In the genomic region with DNA sequence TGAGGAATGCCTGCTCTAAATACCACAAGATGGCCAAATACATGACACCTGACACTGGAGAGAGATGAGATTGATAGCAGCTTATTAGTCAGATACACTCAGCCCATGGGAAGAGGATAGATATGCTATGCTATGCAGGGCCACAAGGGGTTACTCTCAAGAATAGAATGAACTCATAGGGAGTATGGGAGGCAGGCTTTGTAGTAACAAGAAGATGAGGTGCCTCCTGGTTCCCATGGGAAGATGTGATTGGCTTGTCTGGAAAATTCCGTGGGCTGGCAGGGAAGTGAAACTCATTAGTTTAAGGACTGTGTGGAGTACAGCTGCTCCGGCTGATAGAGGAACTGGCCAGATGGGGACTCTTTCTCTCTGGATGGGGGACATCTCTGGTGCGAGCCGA, we compare ENCODE assay signal across 1 cellular context.
TF ChIP-seq lines count a peak whose summit lies in the region.

No MANE protein-coding gene starts in this region.

TF ChIP-seq in HCT116, 20 proteins besides CTCF, POLR2A, EP300 and RAD21 (continued from another document):
- TF ChIP-seq, protein P1, sequence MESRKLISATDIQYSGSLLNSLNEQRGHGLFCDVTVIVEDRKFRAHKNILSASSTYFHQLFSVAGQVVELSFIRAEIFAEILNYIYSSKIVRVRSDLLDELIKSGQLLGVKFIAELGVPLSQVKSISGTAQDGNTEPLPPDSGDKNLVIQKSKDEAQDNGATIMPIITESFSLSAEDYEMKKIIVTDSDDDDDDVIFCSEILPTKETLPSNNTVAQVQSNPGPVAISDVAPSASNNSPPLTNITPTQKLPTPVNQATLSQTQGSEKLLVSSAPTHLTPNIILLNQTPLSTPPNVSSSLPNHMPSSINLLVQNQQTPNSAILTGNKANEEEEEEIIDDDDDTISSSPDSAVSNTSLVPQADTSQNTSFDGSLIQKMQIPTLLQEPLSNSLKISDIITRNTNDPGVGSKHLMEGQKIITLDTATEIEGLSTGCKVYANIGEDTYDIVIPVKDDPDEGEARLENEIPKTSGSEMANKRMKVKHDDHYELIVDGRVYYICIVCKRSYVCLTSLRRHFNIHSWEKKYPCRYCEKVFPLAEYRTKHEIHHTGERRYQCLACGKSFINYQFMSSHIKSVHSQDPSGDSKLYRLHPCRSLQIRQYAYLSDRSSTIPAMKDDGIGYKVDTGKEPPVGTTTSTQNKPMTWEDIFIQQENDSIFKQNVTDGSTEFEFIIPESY (IDR thresholded peaks at IDR 0.05; ENCODE audit: extremely low read depth, insufficient replicate concordance, low read length) = no peak
